In genomic region chr13:28685892-28686291, GRCh38 we compare ENCODE assay signal across 2 cellular contexts.
TF ChIP-seq lines count a peak whose summit lies in the region.

No MANE protein-coding gene starts in this region.

TF ChIP-seq in HEK293, 187 proteins besides CTCF, POLR2A, EP300 and RAD21 (continued from another document):
- 0 out of 2 replicates have a peak, but pooled peaks have one; percentile 27 for TF ChIP-seq FEZF1 (tag by site-specific recombination; IDR thresholded peaks at IDR 0.05)

TF ChIP-seq in K562, 482 proteins besides CTCF, POLR2A, EP300 and RAD21 (continued from another document):
- TF ChIP-seq SPI1 (IDR thresholded peaks at IDR 0.05; ENCODE audit: borderline replicate concordance, low read depth, low read length) (peak; percentile 82), POLR3A (IDR thresholded peaks at IDR 0.05; ENCODE audit: borderline replicate concordance, extremely low read depth, insufficient read depth, insufficient read length) (no peak), CTBP1 (IDR thresholded peaks at IDR 0.05; ENCODE audit: borderline replicate concordance) (peak; percentile 21; the same call in 1 of the 2 replicates), FOXK1 (CRISPR knock-in tag; IDR thresholded peaks at IDR 0.05; ENCODE audit: borderline replicate concordance) (no peak), THAP12 (CRISPR knock-in tag; IDR thresholded peaks at IDR 0.05) (no peak), OTX1 (CRISPR knock-in tag; IDR thresholded peaks at IDR 0.05) (no peak), MYC (IDR thresholded peaks at IDR 0.05; ENCODE audit: low read depth, low read length) (no peak), MYC (CRISPR knock-in tag; IDR thresholded peaks at IDR 0.05; ENCODE audit: borderline replicate concordance, low read depth) (no peak)
TF ChIP-seq in K562: peak in this region for 2.
